Comparison of ENCODE assay signal across 26 cellular contexts in the genomic region with DNA sequence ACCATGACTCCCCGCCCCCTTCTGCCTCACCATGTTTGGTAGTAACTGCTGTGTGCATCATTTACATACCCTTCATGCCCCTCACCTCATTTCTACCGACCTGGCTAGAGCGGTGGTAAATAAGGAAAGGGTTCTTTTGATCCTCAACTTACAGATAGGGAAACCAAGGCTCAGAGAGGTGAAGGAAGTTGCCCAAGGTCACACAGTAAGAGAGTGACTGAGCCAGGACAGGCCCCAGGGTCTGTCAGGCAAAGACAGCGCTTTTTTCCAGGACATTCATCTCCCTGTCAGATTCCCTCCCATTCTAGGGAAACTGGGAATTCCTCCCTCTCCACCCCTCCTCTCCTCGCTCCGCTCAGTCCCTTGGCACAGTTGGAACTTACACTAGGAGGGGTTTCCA. TPM values are rescaled to one million over a fixed set of nuclear protein-coding genes. Genes with fewer than 3 reads are reported as not detected.
"Had no signal": no experiment of that assay in that cellular context is flagged by ENCODE, and none has a peak within 500 bp of the region (broad histone marks: within the 10 kb centered on the region; RNA-seq: fewer than 3 reads in every experiment).

No MANE protein-coding gene starts in this region.

- H3K36me3 Mint-ChIP-seq: stimulated activated memory B cell treated with anti-CD40 and anti-IgM and Interleukin-4, amounts not matched to agents 10 μg/mL and 1 μg/mL and 100 μg/mL, for 72 hours had no signal

- H3K9me3 Mint-ChIP-seq: activated naive CD8-positive, alpha-beta T cell treated with anti-CD3 and anti-CD28 coated beads, Interleukin-2, amount 50 U/mL, for 24 hours; activated T-helper 1 cell treated with anti-CD3 and anti-CD28 coated beads, Interleukin-12 subunit alpha, Interleukin-12 subunit beta, Interleukin-2, Interleukin-4 antibody, amounts not matched to agents 30 ng/mL and 10 ng/mL and 1 ng/mL, durations not matched to agents 14 hours and 24 hours and 36 hours; central memory CD8-positive, alpha-beta T cell; effector memory CD8-positive, alpha-beta T cell; stimulated activated memory B cell treated with anti-CD40 and anti-IgM and Interleukin-4, amounts not matched to agents 10 μg/mL and 1 μg/mL and 100 μg/mL, for 72 hours had no signal

- H3K4me3 ChIP-seq: mucosa of descending colon, testis had no signal

- H3K9me2 ChIP-seq: SK-N-SH had no signal

- H3K79me2 ChIP-seq: parathyroid adenoma had no signal

- DNase-seq: activated CD4-positive, alpha-beta T cell treated with anti-CD3 and anti-CD28 coated beads, Interleukin-2, amount 50 U/mL, for 1 hour; activated CD4-positive, CD25-positive, alpha-beta regulatory T cell treated with anti-CD3 and anti-CD28 coated beads, Interleukin-2, amount 50 U/mL, for 72 hours; activated CD8-positive, alpha-beta T cell treated with anti-CD3 and anti-CD28 coated beads, Interleukin-2, amount 10 ng/mL, durations not matched to agents 7 days and 5 days; activated gamma-delta T cell; activated naive CD4-positive, alpha-beta T cell treated with anti-CD3 and anti-CD28 coated beads, Interleukin-2, amount 50 U/mL, for 16 hours; activated naive CD8-positive, alpha-beta T cell treated with anti-CD3 and anti-CD28 coated beads, Interleukin-2, amount 50 U/mL, for 24 hours; effector memory CD8-positive, alpha-beta T cell; hippocampal formation; mesenchymal stem cell; mucosa of descending colon; naive B cell; SK-N-SH; small intestine; stimulated activated CD4-positive, alpha-beta T cell treated with anti-CD3 and anti-CD28 coated beads, Interleukin-15, amount 100 ng/mL, for 24 hours; WERI-Rb-1 had no signal

- H3K4me3 Mint-ChIP-seq: activated CD8-positive, alpha-beta T cell treated with anti-CD3 and anti-CD28 coated beads, Interleukin-2, amount 10 ng/mL, durations not matched to agents 7 days and 5 days; activated naive CD8-positive, alpha-beta T cell treated with anti-CD3 and anti-CD28 coated beads, Interleukin-2, amount 50 U/mL, for 24 hours; activated T-helper 1 cell treated with anti-CD3 and anti-CD28 coated beads, Interleukin-12 subunit alpha, Interleukin-12 subunit beta, Interleukin-2, Interleukin-4 antibody, amounts not matched to agents 30 ng/mL and 10 ng/mL and 1 ng/mL, durations not matched to agents 14 hours and 24 hours and 36 hours; central memory CD8-positive, alpha-beta T cell; effector memory CD8-positive, alpha-beta T cell; stimulated activated memory B cell treated with anti-CD40 and anti-IgM and Interleukin-4, amounts not matched to agents 10 μg/mL and 1 μg/mL and 100 μg/mL, for 72 hours had no signal

- H3K4me1 ChIP-seq: parathyroid adenoma had no signal

- H3K27ac ChIP-seq: parathyroid adenoma, testis, upper lobe of left lung, WERI-Rb-1 had no signal

- H3K4me2 ChIP-seq: SK-N-SH had no signal

- H3K27me3 ChIP-seq: testis had no signal

- H3K9me3 ChIP-seq: mucosa of descending colon, SK-N-SH, testis, upper lobe of left lung had no signal

- H3K27ac Mint-ChIP-seq: activated CD8-positive, alpha-beta T cell treated with anti-CD3 and anti-CD28 coated beads, Interleukin-2, amount 10 ng/mL, durations not matched to agents 7 days and 5 days; activated naive CD8-positive, alpha-beta T cell treated with anti-CD3 and anti-CD28 coated beads, Interleukin-2, amount 50 U/mL, for 24 hours; activated T-helper 1 cell treated with anti-CD3 and anti-CD28 coated beads, Interleukin-12 subunit alpha, Interleukin-12 subunit beta, Interleukin-2, Interleukin-4 antibody, amounts not matched to agents 30 ng/mL and 10 ng/mL and 1 ng/mL, durations not matched to agents 14 hours and 24 hours and 36 hours; effector memory CD8-positive, alpha-beta T cell; naive B cell; stimulated activated memory B cell treated with anti-CD40 and anti-IgM and Interleukin-4, amounts not matched to agents 10 μg/mL and 1 μg/mL and 100 μg/mL, for 72 hours had no signal

- H3K36me3 ChIP-seq: upper lobe of left lung, WERI-Rb-1 had no signal

- ATAC-seq: activated CD8-positive, alpha-beta T cell treated with anti-CD3 and anti-CD28 coated beads, Interleukin-2, amount 10 ng/mL, durations not matched to agents 7 days and 5 days; activated naive CD8-positive, alpha-beta T cell treated with anti-CD3 and anti-CD28 coated beads, Interleukin-2, amount 50 U/mL, for 24 hours; effector memory CD8-positive, alpha-beta T cell; esophagus mucosa; mucosa of descending colon; sciatic nerve; stimulated activated memory B cell treated with anti-CD40 and anti-IgM and Interleukin-4, amounts not matched to agents 10 μg/mL and 1 μg/mL and 100 μg/mL, for 72 hours had no signal

- H2AFZ ChIP-seq: parathyroid adenoma had no signal

- H3K9ac ChIP-seq: parathyroid adenoma, SK-N-SH had no signal

RNA-seq across cellular contexts. Expression of a gene that starts 1.9 kb away (rescaled TPM):
- total RNA-seq: dermis microvascular lymphatic vessel endothelial cell; endothelial cell of umbilical vein; T-helper 2 cell treated with Interferon-gamma antibody and Interleukin-4, amounts not matched to agents 100 ng/mL and 5 ng/mL, for 36 hours had no signal
